ENCODE assay signal across 17 cellular contexts in genomic region chr6:158056804-158057203, GRCh38.
DNase-seq lines count a peak whose midpoint lies in the region; ATAC-seq and TF ChIP-seq lines count a peak whose summit lies in the region.
"Had no signal": no experiment of that assay in that cellular context is flagged by ENCODE, and none has a peak within 500 bp of the region (broad histone marks: within the 10 kb centered on the region; RNA-seq: fewer than 3 reads in every experiment).

No MANE protein-coding gene starts in this region.

- peaks cover 17% of the 10 kb centered on the region for H3K36me3 Mint-ChIP-seq in activated naive CD4-positive, alpha-beta T cell treated with anti-CD3 and anti-CD28 coated beads for 36 hours (ENCODE audit: low read depth)
- peaks cover 36% of the 10 kb centered on the region for H3K36me3 Mint-ChIP-seq in activated T-helper 1 cell treated with anti-CD3 and anti-CD28 coated beads, Interleukin-12 subunit alpha, Interleukin-12 subunit beta, Interleukin-2, Interleukin-4 antibody, amounts not matched to agents 30 ng/mL and 10 ng/mL and 1 ng/mL, durations not matched to agents 14 hours and 24 hours and 36 hours (ENCODE audit: low read depth)
- H3K36me3 Mint-ChIP-seq in stimulated activated effector memory CD8-positive, alpha-beta T cell treated with anti-CD3 and anti-CD28 coated beads, Interleukin-12 subunit alpha, Interleukin-12 subunit beta, amount 100 ng/mL, for 72 hours, result peaks cover 7% of the 10 kb centered on the region

- no peak for TF ChIP-seq POLR2A in spleen (IDR thresholded peaks at IDR 0.05)

- H3K36me3 ChIP-seq in fibroblast of lung (ENCODE audit: control insufficient read depth, insufficient read depth, low read length) (peaks cover 11% of the 10 kb centered on the region), spleen (peaks cover 0 to 58% (median 2%) of the 10 kb centered on the region in 6 donors)
- H3K36me3 ChIP-seq: lower lobe of right lung, prostate gland had no signal

- H3K4me1 Mint-ChIP-seq in activated naive CD4-positive, alpha-beta T cell treated with anti-CD3 and anti-CD28 coated beads for 36 hours (ENCODE audit: low read depth), result peaks cover 54% of the 10 kb centered on the region
- peaks cover 66% of the 10 kb centered on the region for H3K4me1 Mint-ChIP-seq in activated T-helper 1 cell treated with anti-CD3 and anti-CD28 coated beads, Interleukin-12 subunit alpha, Interleukin-12 subunit beta, Interleukin-2, Interleukin-4 antibody, amounts not matched to agents 30 ng/mL and 10 ng/mL and 1 ng/mL, durations not matched to agents 14 hours and 24 hours and 36 hours (ENCODE audit: low read depth)
- H3K4me1 Mint-ChIP-seq in stimulated activated effector memory CD8-positive, alpha-beta T cell treated with anti-CD3 and anti-CD28 coated beads, Interleukin-12 subunit alpha, Interleukin-12 subunit beta, amount 100 ng/mL, for 72 hours, result peaks cover 41% of the 10 kb centered on the region

- intact Hi-C loops in activated naive CD4-positive, alpha-beta T cell treated with anti-CD3 and anti-CD28 coated beads for 36 hours (cut with micrococcal nuclease), result loop anchor here (1.0 to 5.0 kb wide), 5 partner anchors 10 to 295 kb away; no protein-coding TSS in a partner anchor
- intact Hi-C loops in activated T-helper 1 cell treated with anti-CD3 and anti-CD28 coated beads, Interleukin-12 subunit alpha, Interleukin-12 subunit beta, Interleukin-2, Interleukin-4 antibody, amounts not matched to agents 30 ng/mL and 10 ng/mL and 1 ng/mL, durations not matched to agents 14 hours and 24 hours and 36 hours (cut with micrococcal nuclease), result loop anchor here (1.0 to 2.0 kb wide), 2 partner anchors 17 to 54 kb away; no protein-coding TSS in a partner anchor
- intact Hi-C loops in spleen (cut with DNase I; ENCODE audit: low total_unique reads), result no loop called here

- CTCF ChIA-PET in activated naive CD4-positive, alpha-beta T cell treated with anti-CD3 and anti-CD28 coated beads for 36 hours (lab: Charles Lee), result interaction anchor here (0.6 to 2.2 kb wide), 8 partner anchors 14 to 672 kb away, joined by 3 to 12 read pairs (median 4); no protein-coding TSS in a partner anchor

- H3K4me3 ChIP-seq in fibroblast of lung (replicated peaks in 1 of 4; ENCODE audit: control extremely low read depth in 1 of 4, insufficient read depth in 1 of 4, low read depth in 3 of 4, low read length in 4 of 4), result no peak overlapping the region
- H3K4me3 ChIP-seq in spleen, result no peak overlapping the region
- H3K4me3 ChIP-seq: lower lobe of right lung, prostate gland had no signal

- H3K4me1 ChIP-seq in fibroblast of lung (ENCODE audit: control insufficient read depth, extremely low read depth, insufficient read depth, low read length), result peaks cover 29% of the 10 kb centered on the region
- H3K4me1 ChIP-seq in spleen, result peaks cover 0 to 34% (median 15%) of the 10 kb centered on the region in 6 donors

- H4K20me1 ChIP-seq in fibroblast of lung (ENCODE audit: control insufficient read depth, extremely low read depth, insufficient read depth, low read length), result no peaks in the 10 kb centered on the region

- no peaks in the 10 kb centered on the region for H3K9me3 ChIP-seq in fibroblast of lung (ENCODE audit: control insufficient read depth, insufficient read depth, low read depth, low read length)
- no peaks in the 10 kb centered on the region for H3K9me3 ChIP-seq in spleen
- H3K9me3 ChIP-seq: lower lobe of right lung, prostate gland had no signal

- H3K79me2 ChIP-seq in fibroblast of lung (ENCODE audit: control insufficient read depth, insufficient read depth, low read length), result peaks cover 3% of the 10 kb centered on the region

- no peak overlapping the region for H3K4me3 Mint-ChIP-seq in activated naive CD4-positive, alpha-beta T cell treated with anti-CD3 and anti-CD28 coated beads for 36 hours
- H3K4me3 Mint-ChIP-seq in activated T-helper 1 cell treated with anti-CD3 and anti-CD28 coated beads, Interleukin-12 subunit alpha, Interleukin-12 subunit beta, Interleukin-2, Interleukin-4 antibody, amounts not matched to agents 30 ng/mL and 10 ng/mL and 1 ng/mL, durations not matched to agents 14 hours and 24 hours and 36 hours, result peak overlapping the region; percentile 7
- no peak overlapping the region for H3K4me3 Mint-ChIP-seq in stimulated activated effector memory CD8-positive, alpha-beta T cell treated with anti-CD3 and anti-CD28 coated beads, Interleukin-12 subunit alpha, Interleukin-12 subunit beta, amount 100 ng/mL, for 72 hours
- H3K4me3 Mint-ChIP-seq: activated CD4-positive, alpha-beta T cell treated with anti-CD3 and anti-CD28 coated beads, Interleukin-2, amount 10 ng/mL, durations not matched to agents 7 days and 5 days; activated naive CD4-positive, alpha-beta T cell treated with anti-CD3 and anti-CD28 coated beads, Interleukin-2, amount 10 ng/mL, durations not matched to agents 7 days and 5 days; brain; nephron had no signal

- peak overlapping the region; percentile 91 for H3K27ac ChIP-seq in fibroblast of lung (ENCODE audit: insufficient read depth, low read length)
- no peak overlapping the region for H3K27ac ChIP-seq in spleen
- H3K27ac ChIP-seq: lower lobe of right lung, prostate gland had no signal

- H3K27me3 ChIP-seq in fibroblast of lung (ENCODE audit: control insufficient read depth, insufficient read depth, low read length), result no peaks in the 10 kb centered on the region
- no peaks in the 10 kb centered on the region for H3K27me3 ChIP-seq in spleen (replicated peaks in 1 of 7)

- TF ChIP-seq CTCF in fibroblast of lung (conservative IDR thresholded peaks at IDR 0.05 in 1 of 2, IDR thresholded peaks at IDR 0.05 in 1 of 2; ENCODE audit: low read depth in 1 of 2, low read length in 2 of 2), result no peak
- no peak for TF ChIP-seq CTCF in spleen (IDR thresholded peaks at IDR 0.05 in 8 of 11, conservative IDR thresholded peaks at IDR 0.05 in 3 of 11)

- H3K4me2 ChIP-seq in fibroblast of lung (ENCODE audit: extremely low read depth, insufficient read depth, low read length), result peak overlapping the region; percentile 5

- no peak for ATAC-seq in stimulated activated effector memory CD8-positive, alpha-beta T cell treated with anti-CD3 and anti-CD28 coated beads, Interleukin-12 subunit alpha, Interleukin-12 subunit beta, amount 100 ng/mL, for 72 hours
- no peak for ATAC-seq in HG03521 (IDR thresholded peaks at IDR 0.05; ENCODE audit: unreplicated experiment)

- H3K27me3 Mint-ChIP-seq in activated naive CD4-positive, alpha-beta T cell treated with anti-CD3 and anti-CD28 coated beads for 36 hours (ENCODE audit: low read depth), result no peaks in the 10 kb centered on the region
- no peaks in the 10 kb centered on the region for H3K27me3 Mint-ChIP-seq in activated T-helper 1 cell treated with anti-CD3 and anti-CD28 coated beads, Interleukin-12 subunit alpha, Interleukin-12 subunit beta, Interleukin-2, Interleukin-4 antibody, amounts not matched to agents 30 ng/mL and 10 ng/mL and 1 ng/mL, durations not matched to agents 14 hours and 24 hours and 36 hours (ENCODE audit: insufficient read depth)
- H3K27me3 Mint-ChIP-seq: activated CD4-positive, alpha-beta T cell treated with anti-CD3 and anti-CD28 coated beads, Interleukin-2, amount 10 ng/mL, durations not matched to agents 7 days and 5 days; activated naive CD4-positive, alpha-beta T cell treated with anti-CD3 and anti-CD28 coated beads, Interleukin-2, amount 10 ng/mL, durations not matched to agents 7 days and 5 days had no signal

- WGBS in spleen, 5 donors, result 93 to 98% (median 96%) methylated on average over 8 to 9 of the region's 9 CpGs

- no peak for DNase-seq in activated naive CD4-positive, alpha-beta T cell treated with anti-CD3 and anti-CD28 coated beads for 36 hours
- DNase-seq in activated naive CD4-positive, alpha-beta T cell treated with Interleukin-2 at 50 U/mL for 16 hours, result no peak
- DNase-seq in activated T-helper 1 cell treated with anti-CD3 and anti-CD28 coated beads, Interleukin-12 subunit alpha, Interleukin-12 subunit beta, Interleukin-2, Interleukin-4 antibody, amounts not matched to agents 30 ng/mL and 10 ng/mL and 1 ng/mL, durations not matched to agents 14 hours and 24 hours and 36 hours (ENCODE audit: low spot score), result no peak
- DNase-seq in fibroblast of lung (ENCODE audit: low read depth in 2 of 2) (no peak), spleen (no peak), Kasumi-1 (lab: John Stamatoyannopoulos, UW) (no peak)
- DNase-seq in stimulated activated effector memory CD8-positive, alpha-beta T cell treated with anti-CD3 and anti-CD28 coated beads, Interleukin-12 subunit alpha, Interleukin-12 subunit beta, amount 100 ng/mL, for 72 hours (ENCODE audit: low spot score in 2 of 2), result no peak
- DNase-seq: activated CD4-positive, alpha-beta T cell treated with anti-CD3 and anti-CD28 coated beads, Interleukin-2, amount 10 ng/mL, durations not matched to agents 7 days and 5 days; activated naive CD4-positive, alpha-beta T cell treated with anti-CD3 and anti-CD28 coated beads, Interleukin-2, amount 10 ng/mL, durations not matched to agents 7 days and 5 days; DMS153; lower lobe of right lung; NCI-H1436 treated with DMSO at 0.1 percent for 48 hours; NCI-H82 had no signal

- no peak overlapping the region for H2AFZ ChIP-seq in fibroblast of lung (ENCODE audit: low read length)

- peak overlapping the region; percentile 17 for H3K9ac ChIP-seq in fibroblast of lung (ENCODE audit: insufficient read depth, low read length)

- H3K27ac Mint-ChIP-seq in activated naive CD4-positive, alpha-beta T cell treated with anti-CD3 and anti-CD28 coated beads for 36 hours, result peak overlapping the region; percentile 26
- H3K27ac Mint-ChIP-seq in activated T-helper 1 cell treated with anti-CD3 and anti-CD28 coated beads, Interleukin-12 subunit alpha, Interleukin-12 subunit beta, Interleukin-2, Interleukin-4 antibody, amounts not matched to agents 30 ng/mL and 10 ng/mL and 1 ng/mL, durations not matched to agents 14 hours and 24 hours and 36 hours, result no peak overlapping the region
- peak overlapping the region; percentile 2 for H3K27ac Mint-ChIP-seq in stimulated activated effector memory CD8-positive, alpha-beta T cell treated with anti-CD3 and anti-CD28 coated beads, Interleukin-12 subunit alpha, Interleukin-12 subunit beta, amount 100 ng/mL, for 72 hours
- H3K27ac Mint-ChIP-seq: activated naive CD4-positive, alpha-beta T cell treated with anti-CD3 and anti-CD28 coated beads, Interleukin-2, amount 10 ng/mL, durations not matched to agents 7 days and 5 days; nephron had no signal

- no peaks in the 10 kb centered on the region for H3K9me3 Mint-ChIP-seq in activated naive CD4-positive, alpha-beta T cell treated with anti-CD3 and anti-CD28 coated beads for 36 hours
- H3K9me3 Mint-ChIP-seq in activated T-helper 1 cell treated with anti-CD3 and anti-CD28 coated beads, Interleukin-12 subunit alpha, Interleukin-12 subunit beta, Interleukin-2, Interleukin-4 antibody, amounts not matched to agents 30 ng/mL and 10 ng/mL and 1 ng/mL, durations not matched to agents 14 hours and 24 hours and 36 hours, result peaks cover 4% of the 10 kb centered on the region
- H3K9me3 Mint-ChIP-seq in stimulated activated effector memory CD8-positive, alpha-beta T cell treated with anti-CD3 and anti-CD28 coated beads, Interleukin-12 subunit alpha, Interleukin-12 subunit beta, amount 100 ng/mL, for 72 hours, result no peaks in the 10 kb centered on the region
- H3K9me3 Mint-ChIP-seq: activated CD4-positive, alpha-beta T cell treated with anti-CD3 and anti-CD28 coated beads, Interleukin-2, amount 10 ng/mL, durations not matched to agents 7 days and 5 days; activated naive CD4-positive, alpha-beta T cell treated with anti-CD3 and anti-CD28 coated beads, Interleukin-2, amount 10 ng/mL, durations not matched to agents 7 days and 5 days; nephron had no signal
